16 cellular contexts compared by ENCODE assay signal in genomic region chr3:72655151-72655551, GRCh38.
A peak's percentile ranks its signal among the peaks of the same experiment; 100 is the strongest.
DNase-seq lines count a peak whose midpoint lies in the region; ATAC-seq and TF ChIP-seq lines count a peak whose summit lies in the region.
"Had no signal": no experiment of that assay in that cellular context is flagged by ENCODE, and none has a peak within 500 bp of the region (broad histone marks: within the 10 kb centered on the region; RNA-seq: fewer than 3 reads in every experiment).

No MANE protein-coding gene starts in this region.

- TF ChIP-seq POLR2A in tibial nerve (IDR thresholded peaks at IDR 0.05): no peak

- H3K36me3 Mint-ChIP-seq in naive thymus-derived CD4-positive, alpha-beta T cell: peaks cover 0 to 6% (median 0%) of the 10 kb centered on the region in 5 donors
- H3K36me3 Mint-ChIP-seq: naive thymus-derived CD8-positive, alpha-beta T cell had no signal

- TF ChIP-seq CTCF in fibroblast of mammary gland (conservative IDR thresholded peaks at IDR 0.05; ENCODE audit: control insufficient read depth, insufficient read depth, low read depth, low read length): no peak
- no peak for TF ChIP-seq CTCF in tibial nerve (IDR thresholded peaks at IDR 0.05)
- TF ChIP-seq CTCF in RWPE1 (conservative IDR thresholded peaks at IDR 0.05; ENCODE audit: low read depth): no peak
- no peak for TF ChIP-seq CTCF in GM20000 (IDR thresholded peaks at IDR 0.05; ENCODE audit: extremely low read depth, missing control alignments)

- peak in 32 of 58 donors; percentile 6 to 56 (median 21) for DNase-seq in anterior cingulate cortex (lab: John Stamatoyannopoulos, UW)
- peak; percentile 14 for DNase-seq in fibroblast of mammary gland (ENCODE audit: low read depth)
- DNase-seq in naive thymus-derived CD4-positive, alpha-beta T cell: no peak
- no peak for DNase-seq in tibial nerve (ENCODE audit: low spot score in 2 of 2)
- DNase-seq in RWPE1 (ENCODE audit: low spot score): no peak
- no peak for DNase-seq in T-helper 1 cell
- no peak for DNase-seq in GM20000 (ENCODE audit: low spot score)
- DNase-seq: activated T-cell treated with anti-CD3 and anti-CD28 coated beads, Interleukin-2, amount 50 U/mL, for 4 hours; DMS53; heart right ventricle; naive thymus-derived CD8-positive, alpha-beta T cell; NCI-H2029 treated with DMSO at 0.1 percent for 48 hours; RPMI8226; stimulated activated CD4-positive, alpha-beta T cell treated with anti-CD3 and anti-CD28 coated beads, Interleukin-4, amount 100 ng/mL, for 24 hours had no signal

- no peaks in the 10 kb centered on the region for H3K36me3 ChIP-seq in naive thymus-derived CD4-positive, alpha-beta T cell (ENCODE audit: control insufficient read depth in 2 of 3, insufficient read depth in 3 of 3, low read length in 3 of 3)
- H3K36me3 ChIP-seq in tibial nerve: no peaks in the 10 kb centered on the region
- H3K36me3 ChIP-seq: heart right ventricle had no signal

- CTCF ChIA-PET in naive thymus-derived CD4-positive, alpha-beta T cell (lab: Charles Lee): no interaction called here
- CTCF ChIA-PET in RWPE1 (lab: Yijun Ruan, JAX): interaction anchor here (0.5 kb wide), 1 partner anchor 32 kb away, joined by 3 read pairs; no protein-coding TSS in a partner anchor

- H3K9me3 ChIP-seq in naive thymus-derived CD4-positive, alpha-beta T cell (ENCODE audit: control insufficient read depth in 2 of 3, low read length in 3 of 3): no peaks in the 10 kb centered on the region
- no peaks in the 10 kb centered on the region for H3K9me3 ChIP-seq in tibial nerve
- H3K9me3 ChIP-seq: heart right ventricle had no signal

- H3K9me3 Mint-ChIP-seq in naive thymus-derived CD4-positive, alpha-beta T cell: peaks cover 0 to 9% (median 3%) of the 10 kb centered on the region in 11 donors

- peaks cover 12 to 38% (median 19%) of the 10 kb centered on the region in 7 donors for H3K4me1 Mint-ChIP-seq in naive thymus-derived CD4-positive, alpha-beta T cell

- peaks cover 0 to 9% of the 10 kb centered on the region in 2 donors for H3K4me1 ChIP-seq in naive thymus-derived CD4-positive, alpha-beta T cell (ENCODE audit: control insufficient read depth in 2 of 2, insufficient read depth in 2 of 2, low read length in 2 of 2)
- peaks cover 0 to 11% (median 6%) of the 10 kb centered on the region in 4 donors for H3K4me1 ChIP-seq in tibial nerve

- no peaks in the 10 kb centered on the region for H3K27me3 ChIP-seq in naive thymus-derived CD4-positive, alpha-beta T cell (ENCODE audit: control insufficient read depth in 2 of 2, insufficient read depth in 2 of 2, low read length in 2 of 2)
- peaks cover 0 to 17% of the 10 kb centered on the region in 2 donors for H3K27me3 ChIP-seq in tibial nerve

- intact Hi-C loops in naive thymus-derived CD4-positive, alpha-beta T cell (cut with micrococcal nuclease): loop anchor here in 1 of 2 donors (10.0 kb wide), 1 partner anchor 400 kb away; no protein-coding TSS in a partner anchor

- peaks cover 6 to 12% (median 7%) of the 10 kb centered on the region in 5 donors for H3K27me3 Mint-ChIP-seq in naive thymus-derived CD4-positive, alpha-beta T cell
- H3K27me3 Mint-ChIP-seq: central memory CD8-positive, alpha-beta T cell had no signal

- H3K4me3 ChIP-seq in fibroblast of mammary gland (ENCODE audit: control insufficient read depth, low read depth, low read length) (no peak overlapping the region), tibial nerve (peak overlapping the region; percentile 5 to 37 (median 16))
- H3K4me3 ChIP-seq in naive thymus-derived CD4-positive, alpha-beta T cell (ENCODE audit: low read length): no peak overlapping the region

- no peak for TF ChIP-seq EP300 in tibial nerve (IDR thresholded peaks at IDR 0.05)

- 4 to 9% methylated on average over 18 to 26 of the region's 26 CpGs for WGBS in tibial nerve, 2 donors

- ATAC-seq in naive thymus-derived CD4-positive, alpha-beta T cell: no peak
- ATAC-seq: activated T-cell treated with anti-CD3 and anti-CD28 coated beads, Interleukin-2, amount 50 U/mL, for 4 hours; naive thymus-derived CD8-positive, alpha-beta T cell had no signal

- H3K4me3 Mint-ChIP-seq in naive thymus-derived CD4-positive, alpha-beta T cell: peak overlapping the region in 6 of 10 donors; percentile 2 to 49 (median 27)
- H3K4me3 Mint-ChIP-seq: activated T-cell treated with anti-CD3 and anti-CD28 coated beads, Interleukin-2, amount 50 U/mL, for 4 hours; central memory CD8-positive, alpha-beta T cell had no signal

- POLR2A ChIA-PET in naive thymus-derived CD4-positive, alpha-beta T cell (lab: Charles Lee): no interaction called here
- POLR2A ChIA-PET in RWPE1 (lab: Yijun Ruan, JAX; ENCODE audit: low non-redundant PET): no interaction called here

- H3K27ac Mint-ChIP-seq in naive thymus-derived CD4-positive, alpha-beta T cell: peak overlapping the region in 1 of 9 donors; percentile 54

- no peak overlapping the region for H3K27ac ChIP-seq in naive thymus-derived CD4-positive, alpha-beta T cell (ENCODE audit: low read depth, low read length)
- H3K27ac ChIP-seq in tibial nerve: no peak overlapping the region
- H3K27ac ChIP-seq in RWPE1: no peak overlapping the region
- H3K27ac ChIP-seq: heart right ventricle, VCaP had no signal

Comparison
In these comparisons a context has a peak if more than half of its experiments do, and no peak if none do; other contexts are left out.
1. DNase-seq: peak in anterior cingulate cortex (32 of 58) and fibroblast of mammary gland (single experiment); none in naive thymus-derived CD4-positive, alpha-beta T cell (0 of 9), tibial nerve (0 of 2), RWPE1 (single experiment), T-helper 1 cell (0 of 5) and GM20000 (single experiment).
2. H3K4me3 ChIP-seq: peak in tibial nerve (4 of 4); none in fibroblast of mammary gland (single experiment) and naive thymus-derived CD4-positive, alpha-beta T cell (single experiment).